ENCODE assay signal across 1 cellular context in the genomic region with DNA sequence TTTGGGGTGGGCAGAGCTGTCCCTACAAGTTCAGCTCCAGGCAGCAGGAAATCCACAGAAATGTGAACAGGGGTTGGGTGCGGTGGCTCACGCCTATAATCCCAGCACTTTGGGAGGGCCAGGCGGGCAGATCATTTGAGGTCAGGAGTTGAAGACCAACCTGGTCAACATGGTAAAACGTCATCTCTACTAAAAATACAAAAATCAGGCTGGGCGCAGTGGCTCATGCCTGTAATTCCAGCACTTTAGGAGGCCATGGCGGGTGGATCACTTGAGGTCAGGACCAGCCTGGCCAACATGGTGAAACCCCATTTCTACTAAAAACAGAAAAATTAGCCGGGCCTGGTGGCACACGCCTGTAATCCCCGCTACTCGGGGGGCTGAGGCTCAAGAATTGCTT. TPM values are rescaled to one million over a fixed set of nuclear protein-coding genes. Genes with fewer than 3 reads are reported as not detected.
"Had no signal": no experiment of that assay in that cellular context is flagged by ENCODE, and none has a peak within 500 bp of the region (broad histone marks: within the 10 kb centered on the region; RNA-seq: fewer than 3 reads in every experiment).

No MANE protein-coding gene starts in this region.

RNA-seq across cellular contexts. Expression of gene SERPINE1, which starts 23.2 kb away (rescaled TPM):
- polyA plus RNA-seq: naive thymus-derived CD4-positive, alpha-beta T cell had no signal
